ENCODE assay signal across 20 cellular contexts in genomic region chr12:68479832-68480291, GRCh38.
A peak's percentile ranks its signal among the peaks of the same experiment; 100 is the strongest.
DNase-seq lines count a peak whose midpoint lies in the region; ATAC-seq and TF ChIP-seq lines count a peak whose summit lies in the region.
"Had no signal": no experiment of that assay in that cellular context is flagged by ENCODE, and none has a peak within 500 bp of the region (broad histone marks: within the 10 kb centered on the region; RNA-seq: fewer than 3 reads in every experiment).

No MANE protein-coding gene starts in this region.

- DNase-seq in AG04450 (ENCODE audit: low read depth, low spot score) (no peak), HFFc6 (no peak), astrocyte of the spinal cord (ENCODE audit: low read depth, low spot score) (peak; percentile 22), NCI-H187 (lab: John Stamatoyannopoulos, UW) (no peak), glomerular visceral epithelial cell (ENCODE audit: extremely low spot score) (no peak), DMS153 (lab: John Stamatoyannopoulos, UW) (no peak)
- DNase-seq: activated CD4-positive, alpha-beta T cell treated with anti-CD3 and anti-CD28 coated beads for 1 hour; activated CD8-positive, alpha-beta memory T cell treated with anti-CD3 and anti-CD28 coated beads, Interleukin-2, amount 50 U/mL, for 48 hours; activated naive CD4-positive, alpha-beta T cell treated with anti-CD3 and anti-CD28 coated beads, Interleukin-2, amount 50 U/mL, for 16 hours; Calu3; caudate nucleus; NCI-H1092 treated with DMSO at 0.1 percent for 48 hours; NCI-H2171; NK-92 treated with Interleukin-12 subunit alpha and Interleukin-12 subunit beta, amount 100 ng/mL, for 24 hours; occipital lobe; stimulated activated CD4-positive, alpha-beta T cell treated with anti-CD3 and anti-CD28 coated beads, Interleukin-4, amount 100 ng/mL, for 4 hours; upper lobe of right lung had no signal

- no peaks in the 10 kb centered on the region for H3K9me3 Mint-ChIP-seq in HFFc6
- H3K9me3 Mint-ChIP-seq in stimulated activated memory B cell treated with anti-CD40 and anti-IgM and Interleukin-4, amounts not matched to agents 10 μg/mL and 1 μg/mL and 100 μg/mL, for 72 hours = peaks cover 3% of the 10 kb centered on the region

- no peak overlapping the region for H3K9ac ChIP-seq in muscle layer of colon (ENCODE audit: low read length)

- CTCF ChIA-PET in AG04450 (lab: Charles Lee) = interaction anchor here (0.6 kb wide), 1 partner anchor 64 kb away, joined by 3 read pairs; no protein-coding TSS in a partner anchor

- peaks cover 17% of the 10 kb centered on the region for H3K4me1 ChIP-seq in muscle layer of colon (ENCODE audit: insufficient read depth, low read length)
- H3K4me1 ChIP-seq: upper lobe of right lung had no signal

- TF ChIP-seq CTCF in AG04450 (IDR thresholded peaks at IDR 0.05; ENCODE audit: low read depth, low read length) = no peak
- TF ChIP-seq CTCF in HFFc6 (IDR thresholded peaks at IDR 0.05) = no peak
- TF ChIP-seq CTCF in astrocyte of the spinal cord (IDR thresholded peaks at IDR 0.05; ENCODE audit: low read depth, low read length) = no peak

- POLR2A ChIA-PET in AG04450 (lab: Yijun Ruan, JAX) = interaction anchor here (0.9 to 1.7 kb wide), 3 partner anchors 44 to 131 kb away, joined by 3 to 7 read pairs (median 3); partner anchors contain the start of gene RAP1B

- H3K27ac Mint-ChIP-seq in HFFc6 = peak overlapping the region; percentile 81; the same call in 1 of the 2 replicates
- no peak overlapping the region for H3K27ac Mint-ChIP-seq in stimulated activated memory B cell treated with anti-CD40 and anti-IgM and Interleukin-4, amounts not matched to agents 10 μg/mL and 1 μg/mL and 100 μg/mL, for 72 hours

- H3K27me3 Mint-ChIP-seq in HFFc6 (ENCODE audit: insufficient read depth) = peaks cover 4% of the 10 kb centered on the region
- no peaks in the 10 kb centered on the region for H3K27me3 Mint-ChIP-seq in stimulated activated memory B cell treated with anti-CD40 and anti-IgM and Interleukin-4, amounts not matched to agents 10 μg/mL and 1 μg/mL and 100 μg/mL, for 72 hours

- H3K4me3 ChIP-seq in AG04450 (ENCODE audit: low read depth, low read length) (no peak overlapping the region), astrocyte of the spinal cord (ENCODE audit: low read depth, low read length) (no peak overlapping the region), muscle layer of colon (ENCODE audit: low read depth in 1 of 2, low read length in 2 of 2) (no peak overlapping the region)
- H3K4me3 ChIP-seq: K562, upper lobe of right lung had no signal

- H3K9me3 ChIP-seq in AG04450 (ENCODE audit: control insufficient read depth, insufficient read depth, low read length) = no peaks in the 10 kb centered on the region
- no peaks in the 10 kb centered on the region for H3K9me3 ChIP-seq in muscle layer of colon (ENCODE audit: low read length)
- H3K9me3 ChIP-seq: upper lobe of right lung had no signal

- no peaks in the 10 kb centered on the region for H3K36me3 ChIP-seq in muscle layer of colon (ENCODE audit: insufficient read depth, low read length)
- H3K36me3 ChIP-seq: upper lobe of right lung had no signal

- H3K4me3 Mint-ChIP-seq in HFFc6 = no peak overlapping the region
- no peak overlapping the region for H3K4me3 Mint-ChIP-seq in stimulated activated memory B cell treated with anti-CD40 and anti-IgM and Interleukin-4, amounts not matched to agents 10 μg/mL and 1 μg/mL and 100 μg/mL, for 72 hours

- no peaks in the 10 kb centered on the region for H3K27me3 ChIP-seq in AG04450 (ENCODE audit: control insufficient read depth, insufficient read depth, low read length)
- H3K27me3 ChIP-seq in muscle layer of colon (ENCODE audit: control insufficient read depth in 1 of 2, insufficient read depth in 2 of 2, low read length in 2 of 2) = no peaks in the 10 kb centered on the region
- H3K27me3 ChIP-seq: upper lobe of right lung had no signal

- no peak for ATAC-seq in stimulated activated memory B cell treated with anti-CD40 and anti-IgM and Interleukin-4, amounts not matched to agents 10 μg/mL and 1 μg/mL and 100 μg/mL, for 72 hours
- ATAC-seq: K562, upper lobe of right lung had no signal

- peaks cover 69% of the 10 kb centered on the region for H3K4me1 Mint-ChIP-seq in HFFc6 (ENCODE audit: low read depth)
- H3K4me1 Mint-ChIP-seq in stimulated activated memory B cell treated with anti-CD40 and anti-IgM and Interleukin-4, amounts not matched to agents 10 μg/mL and 1 μg/mL and 100 μg/mL, for 72 hours = peaks cover 43% of the 10 kb centered on the region

- peak overlapping the region; percentile 73 for H3K27ac ChIP-seq in AG04450 (ENCODE audit: low read depth, low read length)
- peak overlapping the region; percentile 50 for H3K27ac ChIP-seq in muscle layer of colon (ENCODE audit: low read depth, low read length)
- H3K27ac ChIP-seq: upper lobe of right lung had no signal

- peaks cover 5% of the 10 kb centered on the region for H3K36me3 Mint-ChIP-seq in HFFc6 (ENCODE audit: low read depth)
- H3K36me3 Mint-ChIP-seq in stimulated activated memory B cell treated with anti-CD40 and anti-IgM and Interleukin-4, amounts not matched to agents 10 μg/mL and 1 μg/mL and 100 μg/mL, for 72 hours = no peaks in the 10 kb centered on the region

- in situ Hi-C loops in astrocyte of the spinal cord (cut with HindIII; ENCODE audit: low sequenced_read_pairs) = no loop called here
